ENCODE assay signal across 23 cellular contexts in the genomic region with DNA sequence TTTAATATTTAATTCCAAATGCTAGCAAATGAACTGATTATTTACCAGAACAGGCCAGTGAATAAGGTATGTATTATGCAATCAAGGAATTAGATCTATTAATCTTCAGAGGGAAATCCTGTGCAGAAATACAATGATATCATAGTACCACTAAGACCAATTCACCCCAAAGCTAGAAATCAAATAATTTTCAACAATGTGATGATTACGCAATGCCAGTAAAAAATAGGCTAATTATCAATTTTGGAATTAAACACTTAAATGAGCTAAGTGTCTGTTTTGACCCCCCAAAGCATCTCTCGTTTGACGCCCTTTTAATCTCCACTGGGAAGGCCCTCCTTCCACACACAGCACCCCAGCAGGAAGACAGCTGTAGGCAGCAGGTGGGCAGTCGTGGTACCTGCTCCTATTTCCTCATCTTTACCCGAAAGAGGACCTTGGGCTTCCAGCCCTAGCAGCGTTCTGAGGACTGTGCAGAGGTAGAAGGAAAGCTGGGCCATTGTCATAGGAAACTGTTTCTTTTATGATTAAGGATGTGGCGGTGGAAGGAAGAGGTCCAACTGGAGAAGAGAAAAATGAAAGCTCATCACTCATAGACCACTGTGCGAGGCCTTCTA.
DNase-seq lines count a peak whose midpoint lies in the region; ATAC-seq, FAIRE-seq and TF ChIP-seq lines count a peak whose summit lies in the region.
"Had no signal": no experiment of that assay in that cellular context is flagged by ENCODE, and none has a peak within 500 bp of the region (broad histone marks: within the 10 kb centered on the region; RNA-seq: fewer than 3 reads in every experiment).

No MANE protein-coding gene starts in this region.

- no peak for FAIRE-seq in K562 (lab: Jason Lieb, UNC)
- FAIRE-seq: G401.6 had no signal

- H3K9me1 ChIP-seq in K562 (ENCODE audit: control insufficient read depth, insufficient read depth, low read length), result no peaks in the 10 kb centered on the region

- ATAC-seq in activated CD4-positive, alpha-beta T cell treated with anti-CD3 and anti-CD28 coated beads for 36 hours, result no peak
- ATAC-seq in K562, result no peak
- no peak for ATAC-seq in HG03039 (IDR thresholded peaks at IDR 0.05; ENCODE audit: unreplicated experiment)
- ATAC-seq: left colon had no signal

- WGBS in K562 (ENCODE audit: insufficient coverage, low coverage, missing lambda C conversion rate), result 12% methylated on average over 6 of the region's 8 CpGs

- no peak for TF ChIP-seq POLR2A in K562 (conservative IDR thresholded peaks at IDR 0.05)

- H3K27me3 ChIP-seq in OCI-LY1 (ENCODE audit: insufficient read depth, low read length), result no peaks in the 10 kb centered on the region
- peaks cover 7 to 47% of the 10 kb centered on the region in 2 experiments; a peak in 4 of 5 replicates for H3K27me3 ChIP-seq in K562 (ENCODE audit: control insufficient read depth in 2 of 2, insufficient read depth in 2 of 2, low read length in 2 of 2)
- H3K27me3 ChIP-seq in neutrophil, result no peaks in the 10 kb centered on the region
- H3K27me3 ChIP-seq: sigmoid colon had no signal

- no peak for TF ChIP-seq EP300 in K562 (IDR thresholded peaks at IDR 0.05; ENCODE audit: low read length)

- H2AFZ ChIP-seq in OCI-LY1 (ENCODE audit: low read length) (no peak overlapping the region), K562 (ENCODE audit: low read depth, low read length) (no peak overlapping the region)
- H2AFZ ChIP-seq: parathyroid adenoma, PC-9 had no signal

- no TSS peak for BruUV-seq in K562 (replicated peaks; lab: Mats Ljungman, UMichigan)

- H4K20me1 ChIP-seq in OCI-LY1 (ENCODE audit: insufficient read depth, low read length), result no peaks in the 10 kb centered on the region
- H4K20me1 ChIP-seq in K562 (replicated peaks; ENCODE audit: control insufficient read depth, insufficient read depth, low read length), result no peaks in the 10 kb centered on the region

- no peak overlapping the region for H3K4me3 Mint-ChIP-seq in activated CD4-positive, alpha-beta T cell treated with anti-CD3 and anti-CD28 coated beads for 36 hours
- H3K4me3 Mint-ChIP-seq: nephron had no signal

- in situ Hi-C loops in K562 (cut with MboI), result no loop called here

- H3K4me1 Mint-ChIP-seq in activated CD4-positive, alpha-beta T cell treated with anti-CD3 and anti-CD28 coated beads for 36 hours, result peaks cover 32% of the 10 kb centered on the region

- intact Hi-C loops in activated CD4-positive, alpha-beta T cell treated with anti-CD3 and anti-CD28 coated beads for 36 hours (cut with DNase I, micrococcal nuclease), result no loop called here
- intact Hi-C loops in K562 (cut with micrococcal nuclease), result no loop called here

- H3K27me3 Mint-ChIP-seq in activated CD4-positive, alpha-beta T cell treated with anti-CD3 and anti-CD28 coated beads for 36 hours, result no peaks in the 10 kb centered on the region

- H3K9me3 Mint-ChIP-seq in activated CD4-positive, alpha-beta T cell treated with anti-CD3 and anti-CD28 coated beads for 36 hours (ENCODE audit: low read depth), result no peaks in the 10 kb centered on the region
- H3K9me3 Mint-ChIP-seq: nephron had no signal

- POLR2A ChIA-PET in activated CD4-positive, alpha-beta T cell treated with anti-CD3 and anti-CD28 coated beads for 36 hours (lab: Charles Lee), result no interaction called here
- POLR2A ChIA-PET in K562 (lab: Yijun Ruan, JAX), result interaction anchor here (0.6 kb wide), 1 partner anchor 43 kb away, joined by 3 read pairs; no protein-coding TSS in a partner anchor

- H3K27ac Mint-ChIP-seq in activated CD4-positive, alpha-beta T cell treated with anti-CD3 and anti-CD28 coated beads for 36 hours, result peak overlapping the region; percentile 20
- H3K27ac Mint-ChIP-seq: nephron had no signal

- peaks cover 35% of the 10 kb centered on the region for H3K36me3 Mint-ChIP-seq in activated CD4-positive, alpha-beta T cell treated with anti-CD3 and anti-CD28 coated beads for 36 hours (ENCODE audit: low read depth)

- H3K27ac ChIP-seq in OCI-LY1 (ENCODE audit: low read depth, low read length, poor library complexity, severe bottlenecking) (peak overlapping the region; percentile 99), K562 (ENCODE audit: extremely low read depth, low read depth, low read length) (no peak overlapping the region), neutrophil (peak overlapping the region; percentile 57)
- H3K27ac ChIP-seq: parathyroid adenoma, PC-9, sigmoid colon, thoracic aorta had no signal

- H3F3A ChIP-seq in OCI-LY1 (ENCODE audit: insufficient read depth, low read length), result peaks cover 11% of the 10 kb centered on the region

- no peak for TF ChIP-seq RAD21 in K562 (CRISPR knock-in tag; conservative IDR thresholded peaks at IDR 0.05 in 1 of 2, IDR thresholded peaks at IDR 0.05 in 1 of 2)

- no peak for TF ChIP-seq CTCF in OCI-LY1 (IDR thresholded peaks at IDR 0.05; ENCODE audit: low read length)
- TF ChIP-seq CTCF in K562 (IDR thresholded peaks at IDR 0.05 in 2 of 3, conservative IDR thresholded peaks at IDR 0.05 in 1 of 3; ENCODE audit: insufficient read depth in 2 of 3, low read depth in 1 of 3, low read length in 3 of 3), result no peak
- TF ChIP-seq CTCF in neutrophil (IDR thresholded peaks at IDR 0.05), result no peak

- H3K4me2 ChIP-seq in OCI-LY1 (ENCODE audit: low read length) (no peak overlapping the region), K562 (ENCODE audit: insufficient read depth, low read length) (no peak overlapping the region)
- H3K4me2 ChIP-seq: PC-9 had no signal

- no peak for DNase-seq in activated CD4-positive, alpha-beta T cell treated with anti-CD3 and anti-CD28 coated beads for 36 hours
- DNase-seq in activated CD4-positive, alpha-beta T cell treated with anti-CD3 and anti-CD28 coated beads for 48 hours, result no peak
- DNase-seq in K562 (ENCODE audit: extremely low read depth in 1 of 4, low spot score in 3 of 4) (no peak), SW 1271 (lab: John Stamatoyannopoulos, UW) (no peak), C1 segment of cervical spinal cord (lab: John Stamatoyannopoulos, UW) (no peak)
- DNase-seq: amygdala; cerebellar nuclear complex; DMS 273 treated with DMSO at 0.1 percent for 48 hours; effector memory CD4-positive, alpha-beta T cell; left colon; mesendoderm; NCI-H1436 treated with DMSO at 0.1 percent for 48 hours; NCI-H748 treated with DMSO at 0.1 percent for 48 hours; PC-9; SIG-M5; sigmoid colon had no signal

- H3K4me3 ChIP-seq in OCI-LY1 (ENCODE audit: low read depth, low read length, poor library complexity, severe bottlenecking), result no peak overlapping the region
- no peak overlapping the region for H3K4me3 ChIP-seq in K562
- H3K4me3 ChIP-seq in neutrophil (ENCODE audit: low read depth in 1 of 2, low read length in 1 of 2), result no peak overlapping the region
- H3K4me3 ChIP-seq: PC-9, sigmoid colon, thoracic aorta had no signal

- H3K79me2 ChIP-seq in OCI-LY1 (ENCODE audit: insufficient read depth, low read length) (no peaks in the 10 kb centered on the region), K562 (ENCODE audit: control insufficient read depth, insufficient read depth, low read length) (no peaks in the 10 kb centered on the region)

- H3K36me3 ChIP-seq in OCI-LY1 (ENCODE audit: insufficient read depth, low read length), result peaks cover 39% of the 10 kb centered on the region
- H3K36me3 ChIP-seq in K562 (ENCODE audit: control insufficient read depth, insufficient read depth, low read length), result no peaks in the 10 kb centered on the region
- H3K36me3 ChIP-seq in neutrophil, result peaks cover 73% of the 10 kb centered on the region
- H3K36me3 ChIP-seq: thoracic aorta had no signal

- CTCF ChIA-PET in activated CD4-positive, alpha-beta T cell treated with anti-CD3 and anti-CD28 coated beads for 36 hours (lab: Charles Lee), result interaction anchor here (0.6 to 1.4 kb wide), 3 partner anchors 12 to 59 kb away, joined by 3 read pairs; no protein-coding TSS in a partner anchor
- CTCF ChIA-PET in K562 (lab: Yijun Ruan, JAX; ENCODE audit: low intra/inter-chr PET ratio), result no interaction called here

- no peaks in the 10 kb centered on the region for H3K9me2 ChIP-seq in OCI-LY1 (ENCODE audit: low read depth, low read length)

- H3K9ac ChIP-seq in OCI-LY1 (ENCODE audit: low read length) (no peak overlapping the region), K562 (ENCODE audit: insufficient read depth in 1 of 2, low read depth in 2 of 2, low read length in 2 of 2) (no peak overlapping the region)
- H3K9ac ChIP-seq: parathyroid adenoma had no signal

- no peaks in the 10 kb centered on the region for H3K9me3 ChIP-seq in OCI-LY1 (ENCODE audit: low read length)
- H3K9me3 ChIP-seq in K562 (replicated peaks; ENCODE audit: control insufficient read depth, insufficient read depth, low read depth, low read length), result no peaks in the 10 kb centered on the region
- no peaks in the 10 kb centered on the region for H3K9me3 ChIP-seq in neutrophil
- H3K9me3 ChIP-seq: sigmoid colon, thoracic aorta had no signal

- H3K4me1 ChIP-seq in OCI-LY1 (ENCODE audit: insufficient read depth, low read length, severe bottlenecking), result peaks cover 75% of the 10 kb centered on the region
- no peaks in the 10 kb centered on the region for H3K4me1 ChIP-seq in K562 (replicated peaks in 1 of 2; ENCODE audit: control insufficient read depth in 2 of 2, insufficient read depth in 2 of 2, low read length in 2 of 2)
- H3K4me1 ChIP-seq in neutrophil (ENCODE audit: control insufficient read depth in 1 of 2, insufficient read depth in 1 of 2, low read depth in 1 of 2, low read length in 1 of 2), result peaks cover 12 to 14% of the 10 kb centered on the region in 2 experiments

TF ChIP-seq in K562, 482 proteins besides CTCF, POLR2A, EP300 and RAD21:
- TF ChIP-seq CEBPG (CRISPR knock-in tag; IDR thresholded peaks at IDR 0.05), result no peak
- TF ChIP-seq CEBPG (tag; conservative IDR thresholded peaks at IDR 0.05 in 1 of 2, IDR thresholded peaks at IDR 0.05 in 1 of 2), result peak; percentile 43 to 92; a peak in 3 of 4 replicates
- TF ChIP-seq NFYB (IDR thresholded peaks at IDR 0.05; ENCODE audit: extremely low read depth, insufficient read length), result no peak
- TF ChIP-seq CEBPB (tag; IDR thresholded peaks at IDR 0.05), result peak; percentile 79
